14 cellular contexts compared by ENCODE assay signal in the genomic region with DNA sequence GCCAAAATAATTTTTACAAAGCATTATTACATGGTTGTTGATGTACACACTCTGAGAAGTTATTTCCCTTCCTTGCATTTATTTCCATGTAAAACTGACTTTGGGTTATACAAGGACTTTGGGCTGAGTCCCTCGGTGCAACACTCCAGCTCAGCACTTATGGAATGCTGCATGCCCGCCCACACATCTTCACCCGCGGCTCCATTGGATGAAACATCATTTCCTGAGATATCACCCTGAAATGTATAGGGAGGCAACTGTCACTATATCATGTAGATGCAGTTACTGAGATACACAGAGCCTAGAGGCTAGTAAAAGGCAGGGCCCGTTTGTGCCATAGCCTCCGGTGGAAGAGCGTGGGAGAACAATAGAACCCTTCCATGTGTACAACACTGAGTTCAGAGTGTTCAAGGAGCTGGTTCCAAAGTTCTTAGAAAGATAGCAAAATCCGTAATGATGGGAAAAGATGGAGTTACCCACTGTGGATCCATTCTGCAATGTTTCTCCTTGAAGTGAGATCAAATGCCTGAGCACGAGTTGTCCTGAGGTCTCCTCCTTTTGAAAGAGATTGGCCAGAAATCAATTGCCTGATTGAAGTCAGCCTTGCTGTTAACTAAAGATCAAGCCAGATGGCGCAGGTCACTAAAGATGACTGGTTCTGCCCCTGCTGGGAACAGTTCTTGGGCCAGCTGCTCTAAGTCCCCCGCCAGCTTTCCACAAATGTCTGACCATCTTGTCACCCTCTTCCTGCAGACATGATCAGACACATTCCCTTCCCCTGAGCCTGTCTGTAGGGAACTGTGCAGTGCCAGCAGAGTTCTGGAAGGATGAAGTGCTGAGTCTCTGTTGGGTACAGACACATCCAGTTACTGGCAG.
DNase-seq lines count a peak whose midpoint lies in the region; ATAC-seq and TF ChIP-seq lines count a peak whose summit lies in the region.
"Had no signal": no experiment of that assay in that cellular context is flagged by ENCODE, and none has a peak within 500 bp of the region (broad histone marks: within the 10 kb centered on the region; RNA-seq: fewer than 3 reads in every experiment).

No MANE protein-coding gene starts in this region.

- ATAC-seq in left ventricle myocardium superior (peak; percentile 21), Right ventricle myocardium superior (ENCODE audit: poor library complexity) (no peak), HG03378 (IDR thresholded peaks at IDR 0.05; ENCODE audit: unreplicated experiment) (no peak)
- ATAC-seq: A549 had no signal

- H4K5ac ChIP-seq in mesendoderm (ENCODE audit: low read length) = no peak overlapping the region

- H4K8ac ChIP-seq in mesendoderm (ENCODE audit: low read depth, low read length) = no peak overlapping the region

- no peak overlapping the region for H3K9ac ChIP-seq in mesendoderm (ENCODE audit: low read length)

- no peak overlapping the region for H3K4ac ChIP-seq in mesendoderm (ENCODE audit: low read depth, low read length)

- H3K27ac ChIP-seq in mesendoderm (ENCODE audit: low read depth, low read length) (no peak overlapping the region), stomach (no peak overlapping the region)
- H3K27ac ChIP-seq: dorsolateral prefrontal cortex, SJSA1 had no signal

- intact Hi-C loops in left ventricle myocardium superior (cut with micrococcal nuclease) = no loop called here
- intact Hi-C loops in Right ventricle myocardium superior (cut with DNase I) = no loop called here
- intact Hi-C loops in stomach (cut with DNase I; ENCODE audit: low total_unique reads) = no loop called here

- no peaks in the 10 kb centered on the region for H3K79me1 ChIP-seq in mesendoderm (ENCODE audit: low read length)

- no peak overlapping the region for H2BK5ac ChIP-seq in mesendoderm (ENCODE audit: low read length)

- no peak for TF ChIP-seq EP300 in stomach (IDR thresholded peaks at IDR 0.05)

- H3K56ac ChIP-seq in mesendoderm (ENCODE audit: low read length) = no peak overlapping the region

- H3K27me3 ChIP-seq in mesendoderm (ENCODE audit: insufficient read depth, low read length, poor library complexity) = no peaks in the 10 kb centered on the region
- peaks cover 0 to 7% (median 0%) of the 10 kb centered on the region in 3 donors for H3K27me3 ChIP-seq in stomach
- H3K27me3 ChIP-seq: dorsolateral prefrontal cortex, SJSA1 had no signal

- H3K9me3 ChIP-seq in stomach = peaks cover 0 to 2% (median 0%) of the 10 kb centered on the region in 4 donors
- H3K9me3 ChIP-seq: A549, SJSA1 had no signal

- H2BK120ac ChIP-seq in mesendoderm (ENCODE audit: low read depth, low read length) = no peak overlapping the region

- WGBS in mesendoderm (ENCODE audit: extremely low coverage, insufficient coverage, low lambda C conversion rate) = no CpG with 5 or more reads among the region's 11 CpGs
- WGBS in stomach, 5 donors = 76 to 88% (median 82%) methylated on average over 11 of the region's 11 CpGs

- no peak overlapping the region for H2BK15ac ChIP-seq in mesendoderm (replicated peaks; ENCODE audit: low read depth)

- H3K18ac ChIP-seq in mesendoderm (ENCODE audit: low read length) = no peak overlapping the region

- H3K36me3 ChIP-seq in mesendoderm (ENCODE audit: control insufficient read depth, insufficient read depth, low read length) (no peaks in the 10 kb centered on the region), stomach (no peaks in the 10 kb centered on the region)
- H3K36me3 ChIP-seq: SJSA1 had no signal

- DNase-seq in left ventricle myocardium superior (no peak), Right ventricle myocardium superior (no peak), astrocyte of the hippocampus (ENCODE audit: low read depth, low spot score) (peak; percentile 44), iris pigment epithelial cell (ENCODE audit: low read depth) (peak; percentile 80), mesendoderm (no peak), HUDEP-2 (lab: John Stamatoyannopoulos, UW; ENCODE audit: unreplicated experiment in 76 of 76) (no peak), stomach (no peak)
- DNase-seq: activated CD4-positive, alpha-beta T cell treated with anti-CD3 and anti-CD28 coated beads for 48 hours; activated naive CD4-positive, alpha-beta T cell treated with Interleukin-2 at 50 U/mL for 16 hours; Kasumi-1 had no signal

- H3K4me1 ChIP-seq in mesendoderm (ENCODE audit: control insufficient read depth, low read depth, low read length) (no peaks in the 10 kb centered on the region), stomach (no peaks in the 10 kb centered on the region)
- H3K4me1 ChIP-seq: SJSA1 had no signal

- TF ChIP-seq CTCF in stomach (IDR thresholded peaks at IDR 0.05) = no peak

- no peak for TF ChIP-seq POLR2A in stomach (IDR thresholded peaks at IDR 0.05)

- no peak overlapping the region for H3K4me3 ChIP-seq in mesendoderm (ENCODE audit: low read length)
- no peak overlapping the region for H3K4me3 ChIP-seq in stomach
- H3K4me3 ChIP-seq: A549, dorsolateral prefrontal cortex, SJSA1 had no signal

- no peak overlapping the region for H3K4me2 ChIP-seq in mesendoderm (ENCODE audit: low read length)
- H3K4me2 ChIP-seq: A549 had no signal

- no peaks in the 10 kb centered on the region for H3K79me2 ChIP-seq in mesendoderm (ENCODE audit: control insufficient read depth, insufficient read depth, low read length)

- no peak overlapping the region for H3K23ac ChIP-seq in mesendoderm (ENCODE audit: low read length)

- H2AK5ac ChIP-seq in mesendoderm (ENCODE audit: low read length) = no peak overlapping the region

Comparison
In these comparisons a context has a peak if more than half of its experiments do, and no peak if none do; other contexts are left out.
1. DNase-seq: peak in astrocyte of the hippocampus (single experiment) and iris pigment epithelial cell (single experiment); none in left ventricle myocardium superior (single experiment), Right ventricle myocardium superior (single experiment), mesendoderm (single experiment), HUDEP-2 (0 of 76) and stomach (single experiment).